In the genomic region with DNA sequence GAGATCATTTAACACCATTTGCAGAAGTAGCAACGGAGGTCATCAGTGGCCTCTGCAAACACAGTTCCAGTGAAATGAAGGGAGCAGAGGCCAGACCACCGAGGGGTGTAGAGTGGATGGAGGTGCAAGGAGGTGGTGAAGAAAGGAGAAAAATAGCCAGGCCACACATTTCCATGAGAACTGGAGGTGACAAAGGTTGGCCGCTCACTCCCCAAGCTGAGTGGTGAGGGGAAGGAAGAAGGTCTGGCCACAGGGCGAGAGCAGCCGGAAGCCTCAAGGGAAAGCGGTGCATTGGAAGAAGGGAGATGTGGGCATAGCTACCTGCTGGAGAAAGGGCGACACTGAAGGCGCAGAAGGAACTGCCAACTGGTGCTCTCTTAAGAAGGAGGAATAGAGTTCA, we compare ENCODE assay signal across 19 cellular contexts. TPM values are rescaled to one million over a fixed set of nuclear protein-coding genes. Genes with fewer than 3 reads are reported as not detected.
"Had no signal": no experiment of that assay in that cellular context is flagged by ENCODE, and none has a peak within 500 bp of the region (broad histone marks: within the 10 kb centered on the region; RNA-seq: fewer than 3 reads in every experiment).

No MANE protein-coding gene starts in this region.

- H3K36me3 Mint-ChIP-seq: activated naive CD8-positive, alpha-beta T cell; naive thymus-derived CD8-positive, alpha-beta T cell had no signal

- H3K9ac ChIP-seq: parathyroid adenoma had no signal

- H3K4me3 Mint-ChIP-seq: activated B cell treated with CpG ODN at 0.5 μM for 24 hours; activated CD4-positive, alpha-beta T cell treated with anti-CD3 and anti-CD28 coated beads, Interleukin-2, amount 10 ng/mL, durations not matched to agents 24 days and 14 days; activated CD8-positive, alpha-beta T cell treated with anti-CD3 and anti-CD28 coated beads, Interleukin-2, amount 10 ng/mL, durations not matched to agents 7 days and 5 days; activated naive CD8-positive, alpha-beta T cell; naive thymus-derived CD8-positive, alpha-beta T cell; stimulated activated naive CD8-positive, alpha-beta T cell treated with anti-CD3 and anti-CD28 coated beads, Interleukin-15, Interleukin-2, amounts not matched to agents 100 ng/mL and 50 ng/mL, for 24 hours; T-helper 17 cell had no signal

- H3K4me3 ChIP-seq: tibial nerve had no signal

- H3K27ac ChIP-seq: brain microvascular endothelial cell, neutrophil, parathyroid adenoma, tibial nerve had no signal

- H3K9me3 Mint-ChIP-seq: activated B cell treated with CpG ODN at 0.5 μM for 24 hours; activated CD4-positive, alpha-beta T cell treated with anti-CD3 and anti-CD28 coated beads, Interleukin-2, amount 10 ng/mL, durations not matched to agents 24 days and 14 days; naive thymus-derived CD8-positive, alpha-beta T cell; stimulated activated naive CD8-positive, alpha-beta T cell treated with anti-CD3 and anti-CD28 coated beads, Interleukin-15, Interleukin-2, amounts not matched to agents 100 ng/mL and 50 ng/mL, for 24 hours had no signal

- H3K27ac Mint-ChIP-seq: activated B cell treated with CpG ODN at 0.5 μM for 24 hours; activated naive CD8-positive, alpha-beta T cell; stimulated activated naive CD8-positive, alpha-beta T cell treated with anti-CD3 and anti-CD28 coated beads, Interleukin-15, Interleukin-2, amounts not matched to agents 100 ng/mL and 50 ng/mL, for 24 hours; T-helper 17 cell had no signal

- ATAC-seq: activated CD8-positive, alpha-beta T cell treated with anti-CD3 and anti-CD28 coated beads, Interleukin-2, amount 10 ng/mL, durations not matched to agents 7 days and 5 days; esophagus mucosa; left lobe of liver; naive thymus-derived CD8-positive, alpha-beta T cell; T-helper 17 cell had no signal

- H3K27me3 Mint-ChIP-seq: activated naive CD8-positive, alpha-beta T cell had no signal

- H3K9me3 ChIP-seq: neutrophil, tibial nerve had no signal

- H3K4me1 ChIP-seq: parathyroid adenoma had no signal

- H3K36me3 ChIP-seq: brain microvascular endothelial cell, neutrophil, tibial nerve had no signal

- H3K27me3 ChIP-seq: brain microvascular endothelial cell, neutrophil, tibial nerve had no signal

- DNase-seq: activated B cell treated with CpG ODN at 0.5 μM for 24 hours; activated CD4-positive, alpha-beta T cell treated with anti-CD3 and anti-CD28 coated beads, Interleukin-2, amount 10 ng/mL, durations not matched to agents 24 days and 14 days; activated CD8-positive, alpha-beta T cell treated with anti-CD3 and anti-CD28 coated beads, Interleukin-2, amount 10 ng/mL, durations not matched to agents 7 days and 5 days; anterior cingulate cortex; brain microvascular endothelial cell; naive thymus-derived CD8-positive, alpha-beta T cell; stimulated activated CD4-positive, alpha-beta T cell treated with anti-CD3 and anti-CD28 coated beads, Interleukin-4, amount 100 ng/mL, for 24 hours; T-helper 17 cell had no signal

RNA-seq across cellular contexts. Expression of a gene that starts 20.1 kb away (rescaled TPM):
- total RNA-seq: activated B cell treated with CpG ODN at 0.5 μM for 24 hours; activated CD4-positive, alpha-beta T cell treated with anti-CD3 and anti-CD28 coated beads, Interleukin-2, amount 10 ng/mL, durations not matched to agents 24 days and 14 days; cerebellum; left lobe of liver; naive thymus-derived CD8-positive, alpha-beta T cell; T-helper 17 cell; tibial nerve had no signal
- polyA plus RNA-seq: naive thymus-derived CD8-positive, alpha-beta T cell had no signal

RNA-seq across cellular contexts. Expression of a gene that starts 30.0 kb away (rescaled TPM):
- total RNA-seq: cerebellum, esophagus mucosa, mucosa of gallbladder, renal cortical epithelial cell, tibial nerve had no signal
- polyA plus RNA-seq: keratinocyte had no signal
